Comparison of ENCODE assay signal across 13 cellular contexts in the genomic region with DNA sequence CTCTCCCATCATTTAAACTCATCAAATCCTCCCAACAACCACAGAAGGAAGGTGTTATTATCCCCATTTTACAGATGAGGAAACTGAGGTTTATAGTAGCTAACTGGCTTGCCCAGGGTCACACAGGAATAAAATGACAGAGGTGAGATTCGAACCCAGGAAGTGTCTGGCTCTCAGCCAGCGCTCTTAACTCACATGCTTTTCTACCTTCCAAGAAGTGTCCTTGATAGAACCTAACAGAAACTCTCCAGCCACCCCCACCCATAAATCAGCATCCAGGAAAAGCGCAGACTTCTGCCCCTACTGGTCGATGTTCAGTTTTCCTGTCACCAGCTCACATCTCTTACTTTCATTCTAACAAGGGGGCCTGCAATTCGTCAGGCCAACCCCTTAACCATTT. TPM values are rescaled to one million over a fixed set of nuclear protein-coding genes. Genes with fewer than 3 reads are reported as not detected.
A peak's percentile ranks its signal among the peaks of the same experiment; 100 is the strongest.
DNase-seq lines count a peak whose midpoint lies in the region; ATAC-seq, FAIRE-seq and TF ChIP-seq lines count a peak whose summit lies in the region.
"Had no signal": no experiment of that assay in that cellular context is flagged by ENCODE, and none has a peak within 500 bp of the region (broad histone marks: within the 10 kb centered on the region; RNA-seq: fewer than 3 reads in every experiment).

No MANE protein-coding gene starts in this region.

- H3K27ac Mint-ChIP-seq in nephron: peak overlapping the region in 2 of 3 experiments; percentile 16 to 67
- H3K27ac Mint-ChIP-seq: activated B cell treated with CpG ODN at 0.5 μM for 24 hours had no signal

- H3K36me3 ChIP-seq in pancreas: no peaks in the 10 kb centered on the region

- no peak for FAIRE-seq in pancreas (lab: Jason Lieb, UNC)
- FAIRE-seq: H54 had no signal

- no peaks in the 10 kb centered on the region for H3K27me3 ChIP-seq in pancreas
- H3K27me3 ChIP-seq: foreskin keratinocyte had no signal

- no peaks in the 10 kb centered on the region for H3K9me3 Mint-ChIP-seq in nephron
- H3K9me3 Mint-ChIP-seq: activated B cell treated with CpG ODN at 0.5 μM for 24 hours had no signal

- DNase-seq in G401 (ENCODE audit: low spot score) (peak; percentile 50), HuH-7 (ENCODE audit: low spot score) (peak; percentile 8), astrocyte of the spinal cord (ENCODE audit: low read depth, low spot score) (no peak), AG20443 (ENCODE audit: low spot score) (no peak), pancreas (no peak)
- DNase-seq in activated effector memory CD4-positive, alpha-beta T cell treated with anti-CD3 and anti-CD28 coated beads, Interleukin-2, amount 50 U/mL, for 16 hours: no peak
- DNase-seq: activated B cell treated with CpG ODN at 0.5 μM for 24 hours; activated naive CD4-positive, alpha-beta T cell; foreskin keratinocyte; NCI-H446 treated with DMSO at 0.1 percent for 48 hours had no signal

- H3K4me1 Mint-ChIP-seq in nephron: peaks cover 22% of the 10 kb centered on the region
- H3K4me1 Mint-ChIP-seq: activated B cell treated with CpG ODN at 0.5 μM for 24 hours had no signal

- intact Hi-C loops in pancreas (cut with DNase I): no loop called here

- H3K4me1 ChIP-seq in pancreas: no peaks in the 10 kb centered on the region
- H3K4me1 ChIP-seq: foreskin keratinocyte had no signal

- no peak overlapping the region for H3K4me3 Mint-ChIP-seq in nephron
- H3K4me3 Mint-ChIP-seq: activated B cell treated with CpG ODN at 0.5 μM for 24 hours had no signal

- peaks cover 10% of the 10 kb centered on the region for H3K27me3 Mint-ChIP-seq in nephron (ENCODE audit: low read depth)

- no peaks in the 10 kb centered on the region for H3K9me3 ChIP-seq in pancreas

- in situ Hi-C loops in G401 (cut with HindIII; ENCODE audit: low sequenced_read_pairs): no loop called here
- in situ Hi-C loops in astrocyte of the spinal cord (cut with HindIII; ENCODE audit: low sequenced_read_pairs): no loop called here

- 46 to 58% methylated on average over 5 of the region's 5 CpGs for WGBS in pancreas, 2 donors

- no peak overlapping the region for H3K27ac ChIP-seq in pancreas
- H3K27ac ChIP-seq: foreskin keratinocyte had no signal

- TF ChIP-seq CTCF in astrocyte of the spinal cord (IDR thresholded peaks at IDR 0.05; ENCODE audit: low read depth, low read length): peak; percentile 39
- TF ChIP-seq CTCF in nephron (IDR thresholded peaks at IDR 0.05; ENCODE audit: unreplicated experiment in 3 of 3): peak in 2 of 3 experiments; percentile 23 to 24
- no peak for TF ChIP-seq CTCF in pancreas (IDR thresholded peaks at IDR 0.05)

- H3K4me3 ChIP-seq in astrocyte of the spinal cord (ENCODE audit: low read depth, low read length): no peak overlapping the region
- no peak overlapping the region for H3K4me3 ChIP-seq in pancreas

- peaks cover 76% of the 10 kb centered on the region for H3K36me3 Mint-ChIP-seq in nephron (ENCODE audit: low read depth)

- ATAC-seq in pancreas: no peak
- ATAC-seq: foreskin keratinocyte had no signal

RNA-seq across cellular contexts. Expression of a gene that starts 51.7 kb away (rescaled TPM):
- not detected in 2 replicates for total RNA-seq in G401 (2014; rRNA removed; shearing (Covaris generic))
- under 1 TPM in 2 of 6 donors, not detected in 4; 0.06 to 0.12 TPM for total RNA-seq in pancreas
- polyA plus RNA-seq in pancreas: not detected
- total RNA-seq: activated B cell treated with CpG ODN at 0.5 μM for 24 hours, foreskin keratinocyte had no signal
- polyA plus RNA-seq: neural cell had no signal

RNA-seq across cellular contexts. Expression of a gene that starts 52.9 kb away (rescaled TPM):
- 34.4 and 48.2 TPM in 2 replicates for total RNA-seq in G401 (2014; rRNA removed; shearing (Covaris generic))
- total RNA-seq in pancreas: 1 to 10 TPM; 1.2 to 3.9 (median 2.2) TPM
- polyA plus RNA-seq in pancreas: under 1 TPM; 0.42 to 0.52 TPM
- total RNA-seq: activated B cell treated with CpG ODN at 0.5 μM for 24 hours had no signal

Comparison
In these comparisons a context has a peak if more than half of its experiments do, and no peak if none do; other contexts are left out.
1. DNase-seq: peak in G401 (single experiment) and HuH-7 (single experiment); none in astrocyte of the spinal cord (single experiment), AG20443 (single experiment), pancreas (0 of 6) and activated effector memory CD4-positive, alpha-beta T cell treated with anti-CD3 and anti-CD28 coated beads, Interleukin-2, amount 50 U/mL, for 16 hours (single experiment).
2. CTCF ChIP-seq: peak in astrocyte of the spinal cord (single experiment) and nephron (2 of 3); none in pancreas (0 of 4).